ENCODE assay signal across 1 cellular context in the genomic region with DNA sequence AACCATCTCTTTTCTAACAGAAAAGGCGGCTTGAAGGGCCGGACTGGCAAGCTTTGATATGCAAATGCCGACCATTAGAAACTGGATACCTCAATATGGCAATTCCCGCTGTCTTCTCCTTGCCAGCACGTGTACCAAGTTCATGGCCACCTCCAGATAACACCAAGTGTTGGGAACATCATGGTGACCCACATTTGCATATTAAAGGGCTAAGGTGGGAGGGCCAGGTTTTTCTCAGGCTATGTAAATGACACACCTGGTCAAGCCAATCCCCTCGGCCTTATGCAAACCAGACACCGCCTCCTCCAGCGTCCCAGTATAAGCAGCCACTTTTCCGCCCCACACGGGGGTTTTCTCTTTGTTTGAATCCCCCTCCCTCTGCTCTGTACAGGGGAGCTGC.
TF ChIP-seq lines count a peak whose summit lies in the region.

No MANE protein-coding gene starts in this region.

TF ChIP-seq in HCT116, 20 proteins besides CTCF, POLR2A, EP300 and RAD21 (continued from another document):
- TF ChIP-seq, protein P1, sequence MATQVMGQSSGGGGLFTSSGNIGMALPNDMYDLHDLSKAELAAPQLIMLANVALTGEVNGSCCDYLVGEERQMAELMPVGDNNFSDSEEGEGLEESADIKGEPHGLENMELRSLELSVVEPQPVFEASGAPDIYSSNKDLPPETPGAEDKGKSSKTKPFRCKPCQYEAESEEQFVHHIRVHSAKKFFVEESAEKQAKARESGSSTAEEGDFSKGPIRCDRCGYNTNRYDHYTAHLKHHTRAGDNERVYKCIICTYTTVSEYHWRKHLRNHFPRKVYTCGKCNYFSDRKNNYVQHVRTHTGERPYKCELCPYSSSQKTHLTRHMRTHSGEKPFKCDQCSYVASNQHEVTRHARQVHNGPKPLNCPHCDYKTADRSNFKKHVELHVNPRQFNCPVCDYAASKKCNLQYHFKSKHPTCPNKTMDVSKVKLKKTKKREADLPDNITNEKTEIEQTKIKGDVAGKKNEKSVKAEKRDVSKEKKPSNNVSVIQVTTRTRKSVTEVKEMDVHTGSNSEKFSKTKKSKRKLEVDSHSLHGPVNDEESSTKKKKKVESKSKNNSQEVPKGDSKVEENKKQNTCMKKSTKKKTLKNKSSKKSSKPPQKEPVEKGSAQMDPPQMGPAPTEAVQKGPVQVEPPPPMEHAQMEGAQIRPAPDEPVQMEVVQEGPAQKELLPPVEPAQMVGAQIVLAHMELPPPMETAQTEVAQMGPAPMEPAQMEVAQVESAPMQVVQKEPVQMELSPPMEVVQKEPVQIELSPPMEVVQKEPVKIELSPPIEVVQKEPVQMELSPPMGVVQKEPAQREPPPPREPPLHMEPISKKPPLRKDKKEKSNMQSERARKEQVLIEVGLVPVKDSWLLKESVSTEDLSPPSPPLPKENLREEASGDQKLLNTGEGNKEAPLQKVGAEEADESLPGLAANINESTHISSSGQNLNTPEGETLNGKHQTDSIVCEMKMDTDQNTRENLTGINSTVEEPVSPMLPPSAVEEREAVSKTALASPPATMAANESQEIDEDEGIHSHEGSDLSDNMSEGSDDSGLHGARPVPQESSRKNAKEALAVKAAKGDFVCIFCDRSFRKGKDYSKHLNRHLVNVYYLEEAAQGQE (IDR thresholded peaks at IDR 0.05; ENCODE audit: low read depth) = no peak
- no peak for TF ChIP-seq FOSL1 (IDR thresholded peaks at IDR 0.05; ENCODE audit: low read depth)
- no peak for TF ChIP-seq EZH2phosphoT487 (IDR thresholded peaks at IDR 0.05; ENCODE audit: borderline replicate concordance)
- TF ChIP-seq SIN3A (IDR thresholded peaks at IDR 0.05; ENCODE audit: low read depth) = no peak
- no peak for TF ChIP-seq SRF (IDR thresholded peaks at IDR 0.05; ENCODE audit: low read depth)
- TF ChIP-seq CEBPB (IDR thresholded peaks at IDR 0.05; ENCODE audit: low read depth) = no peak
- TF ChIP-seq EZH2 (IDR thresholded peaks at IDR 0.05) = no peak
- TF ChIP-seq ZNF274 (IDR thresholded peaks at IDR 0.05; ENCODE audit: low read depth, low read length) = no peak
- no peak for TF ChIP-seq YY1 (IDR thresholded peaks at IDR 0.05; ENCODE audit: extremely low read depth, insufficient replicate concordance, low read depth, low read length)
- no peak for TF ChIP-seq POLR2AphosphoS5 (IDR thresholded peaks at IDR 0.05; ENCODE audit: low read depth, low read length)
- TF ChIP-seq ZFX (IDR thresholded peaks at IDR 0.05) = no peak
- TF ChIP-seq CBX3 (IDR thresholded peaks at IDR 0.05; ENCODE audit: low read depth) = no peak
- TF ChIP-seq EGR1 (IDR thresholded peaks at IDR 0.05; ENCODE audit: low read depth) = no peak
- TF ChIP-seq, protein P2, sequence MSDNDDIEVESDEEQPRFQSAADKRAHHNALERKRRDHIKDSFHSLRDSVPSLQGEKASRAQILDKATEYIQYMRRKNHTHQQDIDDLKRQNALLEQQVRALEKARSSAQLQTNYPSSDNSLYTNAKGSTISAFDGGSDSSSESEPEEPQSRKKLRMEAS (IDR thresholded peaks at IDR 0.05) = no peak
- TF ChIP-seq, protein P3, sequence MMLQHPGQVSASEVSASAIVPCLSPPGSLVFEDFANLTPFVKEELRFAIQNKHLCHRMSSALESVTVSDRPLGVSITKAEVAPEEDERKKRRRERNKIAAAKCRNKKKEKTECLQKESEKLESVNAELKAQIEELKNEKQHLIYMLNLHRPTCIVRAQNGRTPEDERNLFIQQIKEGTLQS (IDR thresholded peaks at IDR 0.05) = no peak
- TF ChIP-seq, protein P4, sequence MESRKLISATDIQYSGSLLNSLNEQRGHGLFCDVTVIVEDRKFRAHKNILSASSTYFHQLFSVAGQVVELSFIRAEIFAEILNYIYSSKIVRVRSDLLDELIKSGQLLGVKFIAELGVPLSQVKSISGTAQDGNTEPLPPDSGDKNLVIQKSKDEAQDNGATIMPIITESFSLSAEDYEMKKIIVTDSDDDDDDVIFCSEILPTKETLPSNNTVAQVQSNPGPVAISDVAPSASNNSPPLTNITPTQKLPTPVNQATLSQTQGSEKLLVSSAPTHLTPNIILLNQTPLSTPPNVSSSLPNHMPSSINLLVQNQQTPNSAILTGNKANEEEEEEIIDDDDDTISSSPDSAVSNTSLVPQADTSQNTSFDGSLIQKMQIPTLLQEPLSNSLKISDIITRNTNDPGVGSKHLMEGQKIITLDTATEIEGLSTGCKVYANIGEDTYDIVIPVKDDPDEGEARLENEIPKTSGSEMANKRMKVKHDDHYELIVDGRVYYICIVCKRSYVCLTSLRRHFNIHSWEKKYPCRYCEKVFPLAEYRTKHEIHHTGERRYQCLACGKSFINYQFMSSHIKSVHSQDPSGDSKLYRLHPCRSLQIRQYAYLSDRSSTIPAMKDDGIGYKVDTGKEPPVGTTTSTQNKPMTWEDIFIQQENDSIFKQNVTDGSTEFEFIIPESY (IDR thresholded peaks at IDR 0.05; ENCODE audit: extremely low read depth, insufficient replicate concordance, low read length) = no peak
TF ChIP-seq in HCT116: peak in this region for 0.
